In genomic region chr2:181684454-181685149, GRCh38 we compare ENCODE assay signal across 1 cellular context.
TF ChIP-seq lines count a peak whose summit lies in the region.

No MANE protein-coding gene starts in this region.

TF ChIP-seq in HEK293T, 16 proteins besides CTCF, POLR2A, EP300 and RAD21 (continued from another document):
- TF ChIP-seq ARNT (IDR thresholded peaks at IDR 0.05) = no peak
- no peak for TF ChIP-seq BHLHE40 (IDR thresholded peaks at IDR 0.05; ENCODE audit: borderline replicate concordance)
